9 cellular contexts compared by ENCODE assay signal in the genomic region with DNA sequence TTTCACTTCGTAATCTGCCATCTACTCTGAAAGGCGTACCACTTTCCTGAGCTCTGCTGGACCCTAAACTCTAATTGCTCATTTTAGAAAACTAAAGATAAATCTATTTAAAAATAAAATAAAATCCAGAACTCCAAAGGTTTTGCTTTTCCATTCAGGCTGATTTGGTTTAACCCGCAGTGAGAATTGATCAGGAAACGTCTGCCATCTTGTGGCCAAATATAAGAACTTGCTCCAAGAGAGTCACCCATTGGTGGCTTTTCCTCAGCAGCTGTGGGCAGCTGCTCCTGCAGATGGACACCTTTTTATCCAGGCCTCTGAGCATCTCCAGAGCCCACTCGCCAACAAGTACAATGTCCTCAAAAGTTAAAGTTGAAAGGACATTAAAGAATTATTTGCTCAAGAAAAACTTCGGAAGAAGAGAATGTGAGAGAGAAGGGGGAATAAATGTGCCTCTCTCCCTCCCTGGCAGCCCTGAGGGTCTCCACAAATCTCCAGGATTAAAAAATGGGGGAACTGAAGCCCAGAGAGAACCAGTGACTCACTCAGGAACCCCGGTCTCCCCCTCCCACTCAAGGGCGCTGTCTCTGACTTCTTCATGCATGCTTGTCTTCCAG. TPM values are rescaled to one million over a fixed set of nuclear protein-coding genes. Genes with fewer than 3 reads are reported as not detected.
DNase-seq lines count a peak whose midpoint lies in the region; ATAC-seq and TF ChIP-seq lines count a peak whose summit lies in the region.
"Had no signal": no experiment of that assay in that cellular context is flagged by ENCODE, and none has a peak within 500 bp of the region (broad histone marks: within the 10 kb centered on the region; RNA-seq: fewer than 3 reads in every experiment).

No MANE protein-coding gene starts in this region.

- peak; percentile 92 for TF ChIP-seq CTCF in activated CD8-positive, alpha-beta T cell treated with anti-CD3 and anti-CD28 coated beads for 36 hours (IDR thresholded peaks at IDR 0.05)
- peak; percentile 77 to 83 (median 78) for TF ChIP-seq CTCF in gastroesophageal sphincter (IDR thresholded peaks at IDR 0.05)

- intact Hi-C loops in activated CD8-positive, alpha-beta T cell treated with anti-CD3 and anti-CD28 coated beads for 36 hours (cut with micrococcal nuclease) = no loop called here

- H3K27ac ChIP-seq in gastroesophageal sphincter (no peak overlapping the region), trophoblast cell (ENCODE audit: low read depth, low read length) (no peak overlapping the region)
- H3K27ac ChIP-seq: neutrophil had no signal

- no peak overlapping the region for H3K4me3 Mint-ChIP-seq in activated CD8-positive, alpha-beta T cell treated with anti-CD3 and anti-CD28 coated beads for 36 hours

- POLR2A ChIA-PET in activated CD8-positive, alpha-beta T cell treated with anti-CD3 and anti-CD28 coated beads for 36 hours (lab: Charles Lee) = no interaction called here

- no peaks in the 10 kb centered on the region for H3K27me3 ChIP-seq in gastroesophageal sphincter
- H3K27me3 ChIP-seq in trophoblast cell (ENCODE audit: insufficient read depth, low read length) = no peaks in the 10 kb centered on the region

- H3K18ac ChIP-seq in trophoblast cell (ENCODE audit: low read length) = no peak overlapping the region

- H3K27ac Mint-ChIP-seq in activated CD8-positive, alpha-beta T cell treated with anti-CD3 and anti-CD28 coated beads for 36 hours = no peak overlapping the region

- CTCF ChIA-PET in activated CD8-positive, alpha-beta T cell treated with anti-CD3 and anti-CD28 coated beads for 36 hours (lab: Charles Lee) = interaction anchor here (0.7 to 4.8 kb wide), 36 partner anchors 9 to 1216 kb away, joined by 3 to 43 read pairs (median 3); a partner anchor contains a TSS

- H3K27me3 Mint-ChIP-seq in activated CD8-positive, alpha-beta T cell treated with anti-CD3 and anti-CD28 coated beads for 36 hours = peaks cover 8% of the 10 kb centered on the region

- H2AFZ ChIP-seq in trophoblast cell (ENCODE audit: insufficient read depth, low read length, poor library complexity) = no peak overlapping the region

- no peak overlapping the region for H3K14ac ChIP-seq in trophoblast cell (ENCODE audit: low read length)

- ATAC-seq in GM18858 (IDR thresholded peaks at IDR 0.05; ENCODE audit: unreplicated experiment) = peak; percentile 62
- peak; percentile 63 for ATAC-seq in HG03139 (IDR thresholded peaks at IDR 0.05; ENCODE audit: unreplicated experiment)
- ATAC-seq in activated CD8-positive, alpha-beta T cell treated with anti-CD3 and anti-CD28 coated beads for 36 hours = peak; percentile 51
- peak; percentile 51 for ATAC-seq in gastroesophageal sphincter
- no peak for ATAC-seq in GM19324 (IDR thresholded peaks at IDR 0.05; ENCODE audit: low FRiP score, unreplicated experiment)

- no peak overlapping the region for H2AK5ac ChIP-seq in trophoblast cell (ENCODE audit: low read length)

- no peaks in the 10 kb centered on the region for H3K4me1 ChIP-seq in gastroesophageal sphincter
- no peaks in the 10 kb centered on the region for H3K4me1 ChIP-seq in trophoblast cell (ENCODE audit: control insufficient read depth in 1 of 2, insufficient read depth in 2 of 2, low read length in 2 of 2)

- no peak overlapping the region for H2BK120ac ChIP-seq in trophoblast cell (ENCODE audit: insufficient read depth, low read length, poor library complexity)

- H3K23ac ChIP-seq in trophoblast cell (ENCODE audit: low read length) = no peak overlapping the region

- H3K36me3 Mint-ChIP-seq in activated CD8-positive, alpha-beta T cell treated with anti-CD3 and anti-CD28 coated beads for 36 hours (ENCODE audit: low read depth) = no peaks in the 10 kb centered on the region

- H3K79me2 ChIP-seq in trophoblast cell (ENCODE audit: control insufficient read depth, insufficient read depth, low read length, poor library complexity) = no peaks in the 10 kb centered on the region

- H3K9me3 Mint-ChIP-seq in activated CD8-positive, alpha-beta T cell treated with anti-CD3 and anti-CD28 coated beads for 36 hours = no peaks in the 10 kb centered on the region

- no peak overlapping the region for H4K91ac ChIP-seq in trophoblast cell (ENCODE audit: low read depth, low read length)

- WGBS in gastroesophageal sphincter (ENCODE audit: low coverage in 1 of 2), 2 donors = 16 to 20% methylated on average over 7 to 8 of the region's 8 CpGs
- no CpG with 5 or more reads among the region's 8 CpGs for WGBS in trophoblast cell (ENCODE audit: extremely low coverage, insufficient coverage, insufficient read length)

- H3K4me1 Mint-ChIP-seq in activated CD8-positive, alpha-beta T cell treated with anti-CD3 and anti-CD28 coated beads for 36 hours (ENCODE audit: low read depth) = peaks cover 7% of the 10 kb centered on the region

- H3K79me1 ChIP-seq in trophoblast cell (ENCODE audit: low read length) = no peaks in the 10 kb centered on the region

- H4K8ac ChIP-seq in trophoblast cell (ENCODE audit: low read depth, low read length) = no peak overlapping the region

- no peak for TF ChIP-seq EP300 in gastroesophageal sphincter (IDR thresholded peaks at IDR 0.05)

- H3K4me2 ChIP-seq in trophoblast cell (ENCODE audit: low read length) = no peak overlapping the region

- H2BK12ac ChIP-seq in trophoblast cell (ENCODE audit: low read length) = no peak overlapping the region

- peak; percentile 52 for DNase-seq in CD1c-positive myeloid dendritic cell (ENCODE audit: extremely low spot score)
- peak; percentile 70 for DNase-seq in NCI-H345 (lab: John Stamatoyannopoulos, UW)
- peak; percentile 41 for DNase-seq in activated CD8-positive, alpha-beta T cell treated with anti-CD3 and anti-CD28 coated beads for 36 hours
- peak; percentile 26 to 81 for DNase-seq in trophoblast cell

- no peak overlapping the region for H3K4ac ChIP-seq in trophoblast cell (ENCODE audit: low read depth, low read length)

- H3K36me3 ChIP-seq in gastroesophageal sphincter (no peaks in the 10 kb centered on the region), trophoblast cell (ENCODE audit: control insufficient read depth in 1 of 2, insufficient read depth in 2 of 2, low read length in 2 of 2) (no peaks in the 10 kb centered on the region)
- H3K36me3 ChIP-seq: neutrophil had no signal

- H3K4me3 ChIP-seq in gastroesophageal sphincter = no peak overlapping the region
- no peak overlapping the region for H3K4me3 ChIP-seq in trophoblast cell (ENCODE audit: low read depth, low read length)

- H3K9me3 ChIP-seq in gastroesophageal sphincter (no peaks in the 10 kb centered on the region), trophoblast cell (ENCODE audit: insufficient read depth, low read depth, low read length) (peaks cover 2% of the 10 kb centered on the region)
- H3K9me3 ChIP-seq: neutrophil had no signal

- no peak overlapping the region for H3K9ac ChIP-seq in trophoblast cell (ENCODE audit: low read length)

- no peak for TF ChIP-seq POLR2A in gastroesophageal sphincter (IDR thresholded peaks at IDR 0.05)

- H4K12ac ChIP-seq in trophoblast cell (ENCODE audit: low read depth, low read length) = no peak overlapping the region

- H2BK5ac ChIP-seq in trophoblast cell (ENCODE audit: low read depth, low read length, poor library complexity) = no peak overlapping the region

RNA-seq across cellular contexts. Expression of a gene that starts 4.1 kb away (rescaled TPM):
- under 1 TPM in 1 of 2 experiments, not detected in 1; 0.07 TPM for total RNA-seq in activated CD8-positive, alpha-beta T cell treated with anti-CD3 and anti-CD28 coated beads for 36 hours
- total RNA-seq in gastroesophageal sphincter = under 1 TPM in 1 of 4 donors, not detected in 3; 0.39 TPM
- polyA plus RNA-seq in trophoblast cell (2013) = 0.05 and 0.10 TPM in 2 replicates

RNA-seq across cellular contexts. Expression of a gene that starts 20.3 kb away (rescaled TPM):
- 10 to 100 TPM; 53.6 to 56.3 TPM for total RNA-seq in activated CD8-positive, alpha-beta T cell treated with anti-CD3 and anti-CD28 coated beads for 36 hours
- 10 to 100 TPM; 52.5 to 92.8 (median 71.5) TPM for total RNA-seq in gastroesophageal sphincter
- polyA plus RNA-seq in trophoblast cell (2013) = 57.3 and 57.5 TPM in 2 replicates
